7 cellular contexts compared by ENCODE assay signal in genomic region chr2:17600805-17601204, GRCh38.
"Had no signal": no experiment of that assay in that cellular context is flagged by ENCODE, and none has a peak within 500 bp of the region (broad histone marks: within the 10 kb centered on the region; RNA-seq: fewer than 3 reads in every experiment).

No MANE protein-coding gene starts in this region.

- H3K9me3 ChIP-seq: HAP-1 had no signal

- H3K4me1 ChIP-seq: HAP-1 had no signal

- H3K36me3 ChIP-seq: HAP-1 had no signal

- H3K27ac ChIP-seq: GM23248 had no signal

- H3K4me3 Mint-ChIP-seq: HFFc6 had no signal

- H3K27ac Mint-ChIP-seq: HFFc6 had no signal

- DNase-seq: GM23248, GOT3, H7, HFFc6, IMR-90 had no signal

- ATAC-seq: HCT116 had no signal

- H3K4me3 ChIP-seq: GM23248, HAP-1 had no signal

- H3K9me3 Mint-ChIP-seq: HFFc6 had no signal
